Comparison of ENCODE assay signal across 8 cellular contexts in genomic region chr14:89429206-89430091, GRCh38. TPM values are rescaled to one million over a fixed set of nuclear protein-coding genes. Genes with fewer than 3 reads are reported as not detected.
A peak's percentile ranks its signal among the peaks of the same experiment; 100 is the strongest.
DNase-seq lines count a peak whose midpoint lies in the region; ATAC-seq, FAIRE-seq and TF ChIP-seq lines count a peak whose summit lies in the region.

No MANE protein-coding gene starts in this region.

- H3K9me2 ChIP-seq in Loucy (replicated peaks; ENCODE audit: low read depth, low read length), result no peaks in the 10 kb centered on the region

- H4K20me1 ChIP-seq in Loucy (ENCODE audit: insufficient read depth, low read length, poor library complexity, severe bottlenecking) (no peaks in the 10 kb centered on the region), H1 (replicated peaks in 1 of 2; ENCODE audit: control insufficient read depth in 1 of 2, insufficient read depth in 2 of 2, low read length in 2 of 2) (no peaks in the 10 kb centered on the region)

- peaks cover 58% of the 10 kb centered on the region for H3K79me2 ChIP-seq in Loucy (ENCODE audit: insufficient read depth, low read length)
- peaks cover 0 to 66% of the 10 kb centered on the region in 2 experiments; a peak in 2 of 4 replicates for H3K79me2 ChIP-seq in H1 (ENCODE audit: control insufficient read depth in 1 of 2, insufficient read depth in 2 of 2, low read length in 2 of 2)

- H3K4ac ChIP-seq in H1 (replicated peaks; ENCODE audit: insufficient read length, low read depth, low read length), result peak overlapping the region; percentile 74

- CTCF ChIA-PET in H1 (lab: Charles Lee; ENCODE audit: partially characterized antibody), result interaction anchor here (0.6 kb wide), 2 partner anchors 36 to 127 kb away, joined by 3 read pairs; no protein-coding TSS in a partner anchor
- CTCF ChIA-PET in naive thymus-derived CD4-positive, alpha-beta T cell (lab: Charles Lee), result interaction anchor here (0.7 to 1.2 kb wide), 2 partner anchors 14 to 16 kb away, joined by 3 read pairs; no protein-coding TSS in a partner anchor

- H3K27me3 ChIP-seq in CD4-positive, CD25-positive, alpha-beta regulatory T cell (ENCODE audit: control insufficient read depth, insufficient read depth, low read length), result no peaks in the 10 kb centered on the region
- H3K27me3 ChIP-seq in Loucy (ENCODE audit: insufficient read depth, low read length, poor library complexity, severe bottlenecking), result no peaks in the 10 kb centered on the region
- no peaks in the 10 kb centered on the region for H3K27me3 ChIP-seq in H1 (replicated peaks in 1 of 4; ENCODE audit: control insufficient read depth in 3 of 4, extremely low read depth in 1 of 4, insufficient read depth in 3 of 4, low read length in 3 of 4)
- H3K27me3 ChIP-seq in naive thymus-derived CD4-positive, alpha-beta T cell (ENCODE audit: control insufficient read depth in 2 of 2, insufficient read depth in 2 of 2, low read length in 2 of 2), result no peaks in the 10 kb centered on the region
- no peaks in the 10 kb centered on the region for H3K27me3 ChIP-seq in upper lobe of right lung

- DNase-seq in CD4-positive, CD25-positive, alpha-beta regulatory T cell, result peak in 1 of 3 donors; percentile 59
- DNase-seq in T-helper 2 cell treated with Interferon-gamma antibody and Interleukin-4, amounts not matched to agents 5 μg/mL and 100 μg/mL, for 36 hours (ENCODE audit: low spot score), result peak; percentile 72
- DNase-seq in H1 (ENCODE audit: low read depth in 1 of 2, low spot score in 2 of 2) (no peak), upper lobe of right lung (no peak)
- DNase-seq in naive thymus-derived CD4-positive, alpha-beta T cell, result peak in 1 of 9 donors; percentile 42

- peak overlapping the region; percentile 88 for H2BK120ac ChIP-seq in H1 (replicated peaks; ENCODE audit: low read depth, low read length)

- peaks cover 31 to 72% (median 50%) of the 10 kb centered on the region in 4 donors for H3K4me1 Mint-ChIP-seq in CD4-positive, CD25-positive, alpha-beta regulatory T cell
- peaks cover 55% of the 10 kb centered on the region for H3K4me1 Mint-ChIP-seq in T-helper 2 cell treated with Interferon-gamma antibody and Interleukin-4, amounts not matched to agents 5 μg/mL and 100 μg/mL, for 36 hours (ENCODE audit: low read depth)
- H3K4me1 Mint-ChIP-seq in naive thymus-derived CD4-positive, alpha-beta T cell, result peaks cover 23 to 73% (median 59%) of the 10 kb centered on the region in 7 donors

- intact Hi-C loops in naive thymus-derived CD4-positive, alpha-beta T cell (cut with micrococcal nuclease), result loop anchor here (1.0 to 10.0 kb wide), 8 partner anchors 7 to 1425 kb away; partner anchors contain the start of genes FOXN3 (in 1 of the 2) and GPR65 (in 1 of the 2)
- intact Hi-C loops in upper lobe of right lung (cut with DNase I), result no loop called here

- TF ChIP-seq EP300 in H1 (IDR thresholded peaks at IDR 0.05; ENCODE audit: borderline replicate concordance in 1 of 2, low read depth in 2 of 2, low read length in 2 of 2), result no peak

- no peaks in the 10 kb centered on the region for H3K36me3 ChIP-seq in CD4-positive, CD25-positive, alpha-beta regulatory T cell (ENCODE audit: control insufficient read depth, insufficient read depth, low read length)
- H3K36me3 ChIP-seq in Loucy (ENCODE audit: insufficient read depth, low read length), result no peaks in the 10 kb centered on the region
- no peaks in the 10 kb centered on the region for H3K36me3 ChIP-seq in H1 (ENCODE audit: control insufficient read depth in 2 of 4, insufficient read depth in 4 of 4, low read length in 3 of 4)
- H3K36me3 ChIP-seq in naive thymus-derived CD4-positive, alpha-beta T cell (ENCODE audit: control insufficient read depth in 2 of 3, insufficient read depth in 3 of 3, low read length in 3 of 3), result no peaks in the 10 kb centered on the region
- H3K36me3 ChIP-seq in upper lobe of right lung, result no peaks in the 10 kb centered on the region

- H3F3A ChIP-seq in Loucy (ENCODE audit: low read depth), result peaks cover 3% of the 10 kb centered on the region; the same call in 1 of the 2 replicates

- peak overlapping the region; percentile 16; the same call in 1 of the 2 replicates for H2BK20ac ChIP-seq in H1 (ENCODE audit: low read length)

- peak overlapping the region; percentile 75 to 96 (median 78) for H3K4me3 Mint-ChIP-seq in CD4-positive, CD25-positive, alpha-beta regulatory T cell
- H3K4me3 Mint-ChIP-seq in T-helper 2 cell treated with Interferon-gamma antibody and Interleukin-4, amounts not matched to agents 5 μg/mL and 100 μg/mL, for 36 hours, result peak overlapping the region; percentile 86
- peak overlapping the region; percentile 74 to 88 (median 80) for H3K4me3 Mint-ChIP-seq in naive thymus-derived CD4-positive, alpha-beta T cell

- TF ChIP-seq CTCF in Loucy (conservative IDR thresholded peaks at IDR 0.05; ENCODE audit: low read length), result no peak
- no peak for TF ChIP-seq CTCF in H1 (IDR thresholded peaks at IDR 0.05; ENCODE audit: control extremely low read depth in 1 of 3, insufficient read depth in 1 of 3, low read depth in 1 of 3, low read length in 3 of 3)
- TF ChIP-seq CTCF in upper lobe of right lung (IDR thresholded peaks at IDR 0.05), result no peak

- H3K4me1 ChIP-seq in CD4-positive, CD25-positive, alpha-beta regulatory T cell (ENCODE audit: control insufficient read depth, insufficient read depth, low read length, poor library complexity, severe bottlenecking), result peaks cover 28% of the 10 kb centered on the region
- H3K4me1 ChIP-seq in Loucy (ENCODE audit: insufficient read depth, low read length, poor library complexity, severe bottlenecking) (peaks cover 61% of the 10 kb centered on the region), H1 (replicated peaks in 1 of 4; ENCODE audit: control insufficient read depth in 3 of 4, insufficient read depth in 4 of 4, low read length in 3 of 4) (peaks cover 6 to 20% (median 10%) of the 10 kb centered on the region in 4 experiments; a peak in 6 of 7 replicates), upper lobe of right lung (peaks cover 19% of the 10 kb centered on the region)
- peaks cover 29 to 30% of the 10 kb centered on the region in 2 donors for H3K4me1 ChIP-seq in naive thymus-derived CD4-positive, alpha-beta T cell (ENCODE audit: control insufficient read depth in 2 of 2, insufficient read depth in 2 of 2, low read length in 2 of 2)

- H3K27ac ChIP-seq in CD4-positive, CD25-positive, alpha-beta regulatory T cell (ENCODE audit: insufficient read depth, low read length, poor library complexity, severe bottlenecking), result peak overlapping the region; percentile 79
- H3K27ac ChIP-seq in H1 (ENCODE audit: low read depth, low read length) (0 out of 2 replicates have a peak overlapping the region, but pooled peaks have one; percentile 41), upper lobe of right lung (peak overlapping the region; percentile 71)
- H3K27ac ChIP-seq in naive thymus-derived CD4-positive, alpha-beta T cell (ENCODE audit: low read depth, low read length), result peak overlapping the region; percentile 68

- H3K9me3 ChIP-seq in CD4-positive, CD25-positive, alpha-beta regulatory T cell (ENCODE audit: control insufficient read depth in 2 of 2, low read length in 2 of 2), result no peaks in the 10 kb centered on the region
- H3K9me3 ChIP-seq in Loucy (ENCODE audit: insufficient read depth, low read depth, low read length) (no peaks in the 10 kb centered on the region), H1 (ENCODE audit: insufficient read depth in 2 of 2, low read depth in 1 of 2, low read length in 1 of 2) (no peaks in the 10 kb centered on the region), upper lobe of right lung (no peaks in the 10 kb centered on the region)
- no peaks in the 10 kb centered on the region for H3K9me3 ChIP-seq in naive thymus-derived CD4-positive, alpha-beta T cell (ENCODE audit: control insufficient read depth in 2 of 3, low read length in 3 of 3)

- peak overlapping the region; percentile 92 for H3K9ac ChIP-seq in Loucy (ENCODE audit: low read depth, low read length, poor library complexity, severe bottlenecking)
- H3K9ac ChIP-seq in H1 (replicated peaks in 1 of 4; ENCODE audit: extremely low read depth in 1 of 4, low read depth in 3 of 4, low read length in 3 of 4), result peak overlapping the region in 1 of 4 experiments; percentile 26; a peak in 1 of 7 replicates

- peak overlapping the region; percentile 96 for H3K4me3 ChIP-seq in CD4-positive, CD25-positive, alpha-beta regulatory T cell (ENCODE audit: low read depth, low read length)
- peak overlapping the region; percentile 69 for H3K4me3 ChIP-seq in Loucy (ENCODE audit: low read length, poor library complexity, severe bottlenecking)
- no peak overlapping the region for H3K4me3 ChIP-seq in H1 (ENCODE audit: extremely low read depth in 1 of 4, insufficient read depth in 2 of 4, low read depth in 3 of 4, low read length in 4 of 4)
- H3K4me3 ChIP-seq in naive thymus-derived CD4-positive, alpha-beta T cell (ENCODE audit: low read length), result peak overlapping the region; percentile 56
- peak overlapping the region; percentile 43 for H3K4me3 ChIP-seq in upper lobe of right lung

- peak overlapping the region; percentile 82 for H2BK12ac ChIP-seq in H1 (ENCODE audit: low read depth, low read length)

- no peaks in the 10 kb centered on the region for H3K23me2 ChIP-seq in H1 (ENCODE audit: low read depth, low read length)

- ATAC-seq in CD4-positive, CD25-positive, alpha-beta regulatory T cell (ENCODE audit: low read depth in 2 of 2), result peak in 1 of 2 donors; percentile 23
- ATAC-seq in naive thymus-derived CD4-positive, alpha-beta T cell, result no peak
- ATAC-seq in upper lobe of right lung (peak; percentile 26), HG03108 (IDR thresholded peaks at IDR 0.05; ENCODE audit: unreplicated experiment) (no peak), GM19452 (IDR thresholded peaks at IDR 0.05; ENCODE audit: unreplicated experiment) (no peak)

- FAIRE-seq in H1 (lab: Jason Lieb, UNC), result no peak

- WGBS in H1 (ENCODE audit: extremely low coverage in 1 of 2, insufficient coverage in 1 of 2, insufficient read length in 1 of 2, insufficient replicate concordance in 2 of 2, low coverage in 1 of 2, low lambda C conversion rate in 2 of 2, missing lambda C conversion rate in 1 of 2), 2 experiments, result 73% methylated on average over 14 of the region's 14 CpGs; no CpG with 5 or more reads in 1 of the 2 experiments

- H2AFZ ChIP-seq in Loucy (ENCODE audit: low read length) (no peak overlapping the region), H1 (ENCODE audit: low read length) (no peak overlapping the region)

- H2AK5ac ChIP-seq in H1 (ENCODE audit: low read depth, low read length), result peak overlapping the region; percentile 83

- H2BK5ac ChIP-seq in H1 (ENCODE audit: low read depth, low read length), result peak overlapping the region; percentile 99

- H4K8ac ChIP-seq in H1 (ENCODE audit: extremely low read depth, insufficient read depth, low read length), result no peak overlapping the region

- H3K79me1 ChIP-seq in H1 (ENCODE audit: low read depth, low read length), result peaks cover 3% of the 10 kb centered on the region

- H3K27ac Mint-ChIP-seq in CD4-positive, CD25-positive, alpha-beta regulatory T cell, result peak overlapping the region; percentile 69 to 98 (median 69)
- H3K27ac Mint-ChIP-seq in T-helper 2 cell treated with Interferon-gamma antibody and Interleukin-4, amounts not matched to agents 5 μg/mL and 100 μg/mL, for 36 hours, result peak overlapping the region; percentile 92
- peak overlapping the region; percentile 72 to 93 (median 86) for H3K27ac Mint-ChIP-seq in naive thymus-derived CD4-positive, alpha-beta T cell

- POLR2A ChIA-PET in H1 (lab: Charles Lee; ENCODE audit: partially characterized antibody), result interaction anchor here (1.0 to 1.7 kb wide), 5 partner anchors 10 to 61 kb away, joined by 3 to 4 read pairs (median 3); no protein-coding TSS in a partner anchor
- POLR2A ChIA-PET in naive thymus-derived CD4-positive, alpha-beta T cell (lab: Charles Lee), result interaction anchor here (0.6 to 1.2 kb wide), 6 partner anchors 10 to 291 kb away, joined by 3 to 6 read pairs (median 4); no protein-coding TSS in a partner anchor

- H3K4me2 ChIP-seq in Loucy (ENCODE audit: low read depth, low read length, poor library complexity, severe bottlenecking) (peak overlapping the region; percentile 95), H1 (ENCODE audit: insufficient read depth in 1 of 2, low read depth in 2 of 2, low read length in 2 of 2) (no peak overlapping the region; a peak in 1 of 4 replicates)

- H4K91ac ChIP-seq in H1 (replicated peaks; ENCODE audit: insufficient read length, low read length), result peak overlapping the region; percentile 97

- H2BK15ac ChIP-seq in H1 (ENCODE audit: low read length), result no peak overlapping the region

- H3K23ac ChIP-seq in H1 (ENCODE audit: insufficient read length), result no peak overlapping the region

- no peak overlapping the region for H3K14ac ChIP-seq in H1 (ENCODE audit: insufficient read length)

- H3K27me3 Mint-ChIP-seq in CD4-positive, CD25-positive, alpha-beta regulatory T cell, result no peaks in the 10 kb centered on the region
- no peaks in the 10 kb centered on the region for H3K27me3 Mint-ChIP-seq in T-helper 2 cell treated with Interferon-gamma antibody and Interleukin-4, amounts not matched to agents 5 μg/mL and 100 μg/mL, for 36 hours (ENCODE audit: low read depth)
- H3K27me3 Mint-ChIP-seq in naive thymus-derived CD4-positive, alpha-beta T cell, result no peaks in the 10 kb centered on the region

- peaks cover 0 to 1% (median 0%) of the 10 kb centered on the region in 7 donors for H3K9me3 Mint-ChIP-seq in CD4-positive, CD25-positive, alpha-beta regulatory T cell
- no peaks in the 10 kb centered on the region for H3K9me3 Mint-ChIP-seq in T-helper 2 cell treated with Interferon-gamma antibody and Interleukin-4, amounts not matched to agents 5 μg/mL and 100 μg/mL, for 36 hours
- no peaks in the 10 kb centered on the region for H3K9me3 Mint-ChIP-seq in naive thymus-derived CD4-positive, alpha-beta T cell

- H4K5ac ChIP-seq in H1 (ENCODE audit: insufficient read length, low read depth, low read length), result peak overlapping the region; percentile 59

- peak overlapping the region; percentile 49 for H3K56ac ChIP-seq in H1 (replicated peaks; ENCODE audit: insufficient read length, low read depth, low read length)

- TF ChIP-seq RAD21 in H1 (IDR thresholded peaks at IDR 0.05 in 1 of 2, conservative IDR thresholded peaks at IDR 0.05 in 1 of 2; ENCODE audit: low read depth in 2 of 2, low read length in 2 of 2), result no peak

- H3K18ac ChIP-seq in H1 (ENCODE audit: extremely low read depth, low read length), result peak overlapping the region; percentile 53; the same call in 1 of the 2 replicates

- H3K36me3 Mint-ChIP-seq in CD4-positive, CD25-positive, alpha-beta regulatory T cell, result peaks cover under 1% of the 10 kb centered on the region
- peaks cover 10% of the 10 kb centered on the region for H3K36me3 Mint-ChIP-seq in T-helper 2 cell treated with Interferon-gamma antibody and Interleukin-4, amounts not matched to agents 5 μg/mL and 100 μg/mL, for 36 hours (ENCODE audit: low read depth)
- peaks cover 0 to 6% (median under 1%) of the 10 kb centered on the region in 5 donors for H3K36me3 Mint-ChIP-seq in naive thymus-derived CD4-positive, alpha-beta T cell

- no peak for TF ChIP-seq POLR2A in H1 (IDR thresholded peaks at IDR 0.05; ENCODE audit: control extremely low read depth in 1 of 2, low read depth in 2 of 2, low read length in 2 of 2)

RNA-seq across cellular contexts. Expression of gene FOXN3, which starts 12.4 kb away (rescaled TPM):
- 203 TPM for total RNA-seq in CD4-positive, CD25-positive, alpha-beta regulatory T cell
- 100 to 1,000 TPM; 108 to 126 (median 110) TPM for polyA plus RNA-seq in CD4-positive, CD25-positive, alpha-beta regulatory T cell
- total RNA-seq in H1 (2021; fragmentation: NEBNext Ultra II Directional; extraction: Animal tissue kit (Norgen Biotek cat#: 25700)), result 165 and 178 TPM in 2 replicates
- polyA plus RNA-seq in H1 (2011; rRNA removed), result 52.6 and 76.3 TPM in 2 replicates
- 50.2 TPM for polyA plus RNA-seq in H1 (2011; cell fraction: cytosol; rRNA removed)
- 191 TPM for polyA plus RNA-seq in H1 (2011; cell fraction: nucleus; rRNA removed)
- 51.0 to 70.0 TPM (median 65.0 TPM) in 4 replicates for polyA plus RNA-seq in H1 (2012, experiment 1 of 2)
- 16.0 TPM for polyA plus RNA-seq in H1 (2012, experiment 2 of 2)
- 81.3 TPM for polyA plus RNA-seq in H1 (2013, experiment 1 of 2)
- polyA plus RNA-seq in H1 (2013, experiment 2 of 2), result 76.7 TPM
- polyA minus RNA-seq in H1 (2011; rRNA and poly(A)+ RNA removed), result 259 and 262 TPM in 2 replicates
- 110 TPM for polyA minus RNA-seq in H1 (2011; cell fraction: cytosol; rRNA and poly(A)+ RNA removed)
- 411 TPM for polyA minus RNA-seq in H1 (2011; cell fraction: nucleus; rRNA and poly(A)+ RNA removed)
- 100 to 1,000 TPM; 103 to 192 (median 149) TPM for total RNA-seq in naive thymus-derived CD4-positive, alpha-beta T cell
- 100 to 1,000 TPM; 120 to 156 TPM for polyA plus RNA-seq in naive thymus-derived CD4-positive, alpha-beta T cell
- total RNA-seq in upper lobe of right lung, result 103 TPM

Comparison
In these comparisons a context has a peak if more than half of its experiments do, and no peak if none do; other contexts are left out.
1. H3K4me3 ChIP-seq: peak in CD4-positive, CD25-positive, alpha-beta regulatory T cell (single experiment), Loucy (single experiment), naive thymus-derived CD4-positive, alpha-beta T cell (single experiment) and upper lobe of right lung (single experiment); none in H1 (0 of 4).
2. Peak in every context shown above with its lines, with median percentiles within 50 percentile points of each other: H3K27ac ChIP-seq, H3K27ac Mint-ChIP-seq and H3K4me3 Mint-ChIP-seq.